Comparison of ENCODE assay signal across 1 cellular context in genomic region chr16:81566245-81567007, GRCh38.
TF ChIP-seq lines count a peak whose summit lies in the region.

No MANE protein-coding gene starts in this region.

TF ChIP-seq in K562, 482 proteins besides CTCF, POLR2A, EP300 and RAD21 (continued from another document):
- TF ChIP-seq ZNF146 (CRISPR knock-in tag; IDR thresholded peaks at IDR 0.05; ENCODE audit: unreplicated experiment) (peak; percentile 97), WHSC1 (IDR thresholded peaks at IDR 0.05; ENCODE audit: low read length) (peak; percentile 51)
- TF ChIP-seq, protein P1, sequence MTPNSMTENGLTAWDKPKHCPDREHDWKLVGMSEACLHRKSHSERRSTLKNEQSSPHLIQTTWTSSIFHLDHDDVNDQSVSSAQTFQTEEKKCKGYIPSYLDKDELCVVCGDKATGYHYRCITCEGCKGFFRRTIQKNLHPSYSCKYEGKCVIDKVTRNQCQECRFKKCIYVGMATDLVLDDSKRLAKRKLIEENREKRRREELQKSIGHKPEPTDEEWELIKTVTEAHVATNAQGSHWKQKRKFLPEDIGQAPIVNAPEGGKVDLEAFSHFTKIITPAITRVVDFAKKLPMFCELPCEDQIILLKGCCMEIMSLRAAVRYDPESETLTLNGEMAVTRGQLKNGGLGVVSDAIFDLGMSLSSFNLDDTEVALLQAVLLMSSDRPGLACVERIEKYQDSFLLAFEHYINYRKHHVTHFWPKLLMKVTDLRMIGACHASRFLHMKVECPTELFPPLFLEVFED (CRISPR knock-in tag; conservative IDR thresholded peaks at IDR 0.05): no peak
- TF ChIP-seq, protein P2, sequence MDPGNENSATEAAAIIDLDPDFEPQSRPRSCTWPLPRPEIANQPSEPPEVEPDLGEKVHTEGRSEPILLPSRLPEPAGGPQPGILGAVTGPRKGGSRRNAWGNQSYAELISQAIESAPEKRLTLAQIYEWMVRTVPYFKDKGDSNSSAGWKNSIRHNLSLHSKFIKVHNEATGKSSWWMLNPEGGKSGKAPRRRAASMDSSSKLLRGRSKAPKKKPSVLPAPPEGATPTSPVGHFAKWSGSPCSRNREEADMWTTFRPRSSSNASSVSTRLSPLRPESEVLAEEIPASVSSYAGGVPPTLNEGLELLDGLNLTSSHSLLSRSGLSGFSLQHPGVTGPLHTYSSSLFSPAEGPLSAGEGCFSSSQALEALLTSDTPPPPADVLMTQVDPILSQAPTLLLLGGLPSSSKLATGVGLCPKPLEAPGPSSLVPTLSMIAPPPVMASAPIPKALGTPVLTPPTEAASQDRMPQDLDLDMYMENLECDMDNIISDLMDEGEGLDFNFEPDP (CRISPR knock-in tag; IDR thresholded peaks at IDR 0.05): no peak
